Comparison of ENCODE assay signal across 13 cellular contexts in the genomic region with DNA sequence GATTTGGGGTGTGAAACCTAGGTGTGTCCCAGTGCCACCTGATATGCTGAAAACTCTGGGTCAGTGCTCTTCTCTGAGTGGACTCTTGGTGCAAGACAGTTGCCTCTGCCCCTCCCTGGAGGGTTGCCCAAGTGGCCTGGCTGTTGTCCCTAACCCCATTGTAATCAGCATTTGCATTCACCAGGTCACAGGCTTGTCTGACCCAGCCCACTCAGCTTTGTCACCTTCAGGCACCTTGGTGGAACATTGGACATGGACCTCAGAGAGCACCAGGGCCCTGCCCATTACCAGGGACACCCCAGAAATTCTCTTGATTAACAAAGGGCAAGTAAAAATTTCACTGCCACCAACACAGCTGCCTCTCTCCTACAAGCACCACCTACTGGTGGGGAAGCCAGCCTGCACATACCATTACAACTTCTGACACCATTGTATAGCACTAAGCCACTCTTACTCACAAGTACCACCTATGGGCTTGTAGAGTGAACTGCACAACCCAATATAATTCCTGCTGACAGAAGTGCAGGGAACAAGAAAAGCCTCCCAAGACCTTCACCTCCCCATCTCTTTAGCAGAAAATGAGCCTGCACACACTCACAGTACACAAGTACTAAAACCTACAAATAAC.
DNase-seq lines count a peak whose midpoint lies in the region; ATAC-seq and TF ChIP-seq lines count a peak whose summit lies in the region.
"Had no signal": no experiment of that assay in that cellular context is flagged by ENCODE, and none has a peak within 500 bp of the region (broad histone marks: within the 10 kb centered on the region; RNA-seq: fewer than 3 reads in every experiment).

No MANE protein-coding gene starts in this region.

- TF ChIP-seq CTCF in WERI-Rb-1 (IDR thresholded peaks at IDR 0.05; ENCODE audit: low read depth, low read length), result peak; percentile 44; the same call in 1 of the 2 replicates

- CTCF ChIA-PET in naive thymus-derived CD4-positive, alpha-beta T cell (lab: Charles Lee), result no interaction called here

- intact Hi-C loops in naive thymus-derived CD4-positive, alpha-beta T cell (cut with micrococcal nuclease), result no loop called here

- H3K27ac Mint-ChIP-seq in activated naive CD8-positive, alpha-beta T cell treated with anti-CD3 and anti-CD28 coated beads, Interleukin-2, amount 50 U/mL, for 24 hours, result no peak overlapping the region
- no peak overlapping the region for H3K27ac Mint-ChIP-seq in activated naive CD8-positive, alpha-beta T cell treated with anti-CD3 and anti-CD28 coated beads for 36 hours
- H3K27ac Mint-ChIP-seq in stimulated activated naive CD8-positive, alpha-beta T cell treated with anti-CD3 and anti-CD28 coated beads, Interleukin-15, amount 100 ng/mL, for 72 hours, result peak overlapping the region in 1 of 2 donors; percentile 25
- no peak overlapping the region for H3K27ac Mint-ChIP-seq in naive thymus-derived CD4-positive, alpha-beta T cell
- H3K27ac Mint-ChIP-seq: activated T-helper 2 cell treated with anti-CD3 and anti-CD28 coated beads, Interferon-gamma antibody, Interleukin-2, Interleukin-4, amounts not matched to agents 10 μg/mL and 5 μg/mL and 100 μg/mL, durations not matched to agents 14 hours and 24 hours and 36 hours; natural killer cell; T-helper 1 cell treated with Interleukin-12 subunit alpha and Interleukin-12 subunit beta and Interleukin-4 antibody, amounts not matched to agents 30 μg/mL and 1 μg/mL, for 36 hours had no signal

- no peaks in the 10 kb centered on the region for H3K27me3 ChIP-seq in WERI-Rb-1 (ENCODE audit: insufficient read depth, low read depth, severe bottlenecking)
- H3K27me3 ChIP-seq in naive thymus-derived CD4-positive, alpha-beta T cell (ENCODE audit: control insufficient read depth in 2 of 2, insufficient read depth in 2 of 2, low read length in 2 of 2), result no peaks in the 10 kb centered on the region
- H3K27me3 ChIP-seq: colonic mucosa had no signal

- no peaks in the 10 kb centered on the region for H3K9me3 ChIP-seq in WERI-Rb-1 (ENCODE audit: severe bottlenecking)
- H3K9me3 ChIP-seq in naive thymus-derived CD4-positive, alpha-beta T cell (ENCODE audit: control insufficient read depth in 2 of 3, low read length in 3 of 3), result peaks cover 0 to 11% (median 3%) of the 10 kb centered on the region in 3 experiments
- H3K9me3 ChIP-seq: colonic mucosa had no signal

- H3K4me1 Mint-ChIP-seq in activated naive CD8-positive, alpha-beta T cell treated with anti-CD3 and anti-CD28 coated beads, Interleukin-2, amount 50 U/mL, for 24 hours, result no peaks in the 10 kb centered on the region
- no peaks in the 10 kb centered on the region for H3K4me1 Mint-ChIP-seq in activated naive CD8-positive, alpha-beta T cell treated with anti-CD3 and anti-CD28 coated beads for 36 hours
- no peaks in the 10 kb centered on the region for H3K4me1 Mint-ChIP-seq in stimulated activated naive CD8-positive, alpha-beta T cell treated with anti-CD3 and anti-CD28 coated beads, Interleukin-15, amount 100 ng/mL, for 72 hours
- no peaks in the 10 kb centered on the region for H3K4me1 Mint-ChIP-seq in naive thymus-derived CD4-positive, alpha-beta T cell
- H3K4me1 Mint-ChIP-seq: natural killer cell had no signal

- H3K4me1 ChIP-seq in naive thymus-derived CD4-positive, alpha-beta T cell (ENCODE audit: control insufficient read depth in 2 of 2, insufficient read depth in 2 of 2, low read length in 2 of 2), result no peaks in the 10 kb centered on the region
- H3K4me1 ChIP-seq: colonic mucosa had no signal

- H3K4me3 Mint-ChIP-seq in activated naive CD8-positive, alpha-beta T cell treated with anti-CD3 and anti-CD28 coated beads, Interleukin-2, amount 50 U/mL, for 24 hours, result no peak overlapping the region
- no peak overlapping the region for H3K4me3 Mint-ChIP-seq in activated naive CD8-positive, alpha-beta T cell treated with anti-CD3 and anti-CD28 coated beads for 36 hours
- no peak overlapping the region for H3K4me3 Mint-ChIP-seq in stimulated activated naive CD8-positive, alpha-beta T cell treated with anti-CD3 and anti-CD28 coated beads, Interleukin-15, amount 100 ng/mL, for 72 hours
- no peak overlapping the region for H3K4me3 Mint-ChIP-seq in naive thymus-derived CD4-positive, alpha-beta T cell
- H3K4me3 Mint-ChIP-seq: natural killer cell; T-helper 1 cell treated with Interleukin-12 subunit alpha and Interleukin-12 subunit beta and Interleukin-4 antibody, amounts not matched to agents 30 μg/mL and 1 μg/mL, for 36 hours had no signal

- DNase-seq in activated naive CD8-positive, alpha-beta T cell treated with anti-CD3 and anti-CD28 coated beads, Interleukin-2, amount 50 U/mL, for 24 hours, result no peak
- no peak for DNase-seq in activated naive CD8-positive, alpha-beta T cell treated with anti-CD3 and anti-CD28 coated beads for 36 hours
- DNase-seq in HT-29 (ENCODE audit: low spot score) (peak; percentile 35), WERI-Rb-1 (no peak), NCI-H2081 (lab: John Stamatoyannopoulos, UW) (no peak), amygdala (lab: John Stamatoyannopoulos, UW) (no peak)
- DNase-seq in stimulated activated naive CD8-positive, alpha-beta T cell treated with anti-CD3 and anti-CD28 coated beads, Interleukin-15, amount 100 ng/mL, for 72 hours, result no peak
- DNase-seq in naive thymus-derived CD4-positive, alpha-beta T cell, result no peak
- DNase-seq: colonic mucosa, natural killer cell, NCI-H1436 had no signal

- H3K36me3 ChIP-seq in WERI-Rb-1, result no peaks in the 10 kb centered on the region
- no peaks in the 10 kb centered on the region for H3K36me3 ChIP-seq in naive thymus-derived CD4-positive, alpha-beta T cell (ENCODE audit: control insufficient read depth in 2 of 3, insufficient read depth in 3 of 3, low read length in 3 of 3)
- H3K36me3 ChIP-seq: colonic mucosa had no signal

- peak; percentile 33 for ATAC-seq in activated naive CD8-positive, alpha-beta T cell treated with anti-CD3 and anti-CD28 coated beads, Interleukin-2, amount 50 U/mL, for 24 hours
- peak; percentile 42 for ATAC-seq in stimulated activated naive CD8-positive, alpha-beta T cell treated with anti-CD3 and anti-CD28 coated beads, Interleukin-15, amount 100 ng/mL, for 72 hours
- ATAC-seq in naive thymus-derived CD4-positive, alpha-beta T cell, result no peak
- ATAC-seq: natural killer cell had no signal

- no peak overlapping the region for H3K27ac ChIP-seq in WERI-Rb-1
- no peak overlapping the region for H3K27ac ChIP-seq in naive thymus-derived CD4-positive, alpha-beta T cell (ENCODE audit: low read depth, low read length)
- H3K27ac ChIP-seq: colonic mucosa had no signal

- H3K27me3 Mint-ChIP-seq in activated naive CD8-positive, alpha-beta T cell treated with anti-CD3 and anti-CD28 coated beads, Interleukin-2, amount 50 U/mL, for 24 hours, result no peaks in the 10 kb centered on the region
- no peaks in the 10 kb centered on the region for H3K27me3 Mint-ChIP-seq in activated naive CD8-positive, alpha-beta T cell treated with anti-CD3 and anti-CD28 coated beads for 36 hours
- no peaks in the 10 kb centered on the region for H3K27me3 Mint-ChIP-seq in stimulated activated naive CD8-positive, alpha-beta T cell treated with anti-CD3 and anti-CD28 coated beads, Interleukin-15, amount 100 ng/mL, for 72 hours
- no peaks in the 10 kb centered on the region for H3K27me3 Mint-ChIP-seq in naive thymus-derived CD4-positive, alpha-beta T cell

- H3K9me3 Mint-ChIP-seq in activated naive CD8-positive, alpha-beta T cell treated with anti-CD3 and anti-CD28 coated beads, Interleukin-2, amount 50 U/mL, for 24 hours, result peaks cover 19% of the 10 kb centered on the region
- peaks cover 24% of the 10 kb centered on the region for H3K9me3 Mint-ChIP-seq in activated naive CD8-positive, alpha-beta T cell treated with anti-CD3 and anti-CD28 coated beads for 36 hours
- peaks cover 11 to 25% of the 10 kb centered on the region in 2 donors for H3K9me3 Mint-ChIP-seq in stimulated activated naive CD8-positive, alpha-beta T cell treated with anti-CD3 and anti-CD28 coated beads, Interleukin-15, amount 100 ng/mL, for 72 hours
- peaks cover 2 to 36% (median 16%) of the 10 kb centered on the region in 11 donors for H3K9me3 Mint-ChIP-seq in naive thymus-derived CD4-positive, alpha-beta T cell

- H3K4me3 ChIP-seq in WERI-Rb-1 (ENCODE audit: low read depth, low read length), result no peak overlapping the region
- no peak overlapping the region for H3K4me3 ChIP-seq in naive thymus-derived CD4-positive, alpha-beta T cell (ENCODE audit: low read length)
- H3K4me3 ChIP-seq: colonic mucosa had no signal

- POLR2A ChIA-PET in naive thymus-derived CD4-positive, alpha-beta T cell (lab: Charles Lee), result no interaction called here

- no peaks in the 10 kb centered on the region for H3K36me3 Mint-ChIP-seq in activated naive CD8-positive, alpha-beta T cell treated with anti-CD3 and anti-CD28 coated beads, Interleukin-2, amount 50 U/mL, for 24 hours (ENCODE audit: low read depth)
- H3K36me3 Mint-ChIP-seq in activated naive CD8-positive, alpha-beta T cell treated with anti-CD3 and anti-CD28 coated beads for 36 hours, result no peaks in the 10 kb centered on the region
- no peaks in the 10 kb centered on the region for H3K36me3 Mint-ChIP-seq in naive thymus-derived CD4-positive, alpha-beta T cell
